In the genomic region with DNA sequence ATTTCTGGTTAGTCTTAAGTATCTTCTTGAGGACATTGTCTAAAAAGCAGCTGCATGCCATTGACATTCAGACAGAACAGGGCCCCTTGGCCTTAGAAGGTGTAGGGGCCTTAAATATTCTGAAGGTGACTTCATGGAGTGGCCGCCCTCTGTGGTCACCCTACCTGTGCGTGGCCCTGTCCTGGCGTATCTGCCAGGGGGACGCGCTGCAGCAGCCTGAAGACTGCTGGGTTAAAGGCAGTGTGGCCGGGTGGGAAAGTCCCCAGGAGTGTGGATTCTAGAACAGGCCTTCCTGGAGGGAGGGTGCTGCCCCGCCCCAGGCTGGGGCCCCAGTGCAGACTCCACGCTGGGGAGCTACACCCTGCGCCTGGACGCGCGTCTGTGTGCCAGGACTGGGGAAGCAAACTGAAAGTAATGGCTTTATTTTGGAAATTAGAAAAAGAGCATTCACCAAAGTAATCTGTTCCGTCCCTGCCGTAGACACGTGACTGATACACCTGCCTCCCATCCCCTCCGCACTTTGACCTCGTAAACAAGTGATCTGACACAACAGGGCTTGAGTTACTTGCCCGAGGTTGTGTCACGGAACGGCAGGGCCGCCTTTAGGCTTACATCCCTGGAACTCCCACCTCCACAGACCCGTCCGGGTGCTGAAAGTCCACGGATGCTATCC, we compare ENCODE assay signal across 2 cellular contexts.
TF ChIP-seq lines count a peak whose summit lies in the region.

No MANE protein-coding gene starts in this region.

TF ChIP-seq in K562, 482 proteins besides CTCF, POLR2A, EP300 and RAD21 (continued from another document):
- TF ChIP-seq, protein P1, sequence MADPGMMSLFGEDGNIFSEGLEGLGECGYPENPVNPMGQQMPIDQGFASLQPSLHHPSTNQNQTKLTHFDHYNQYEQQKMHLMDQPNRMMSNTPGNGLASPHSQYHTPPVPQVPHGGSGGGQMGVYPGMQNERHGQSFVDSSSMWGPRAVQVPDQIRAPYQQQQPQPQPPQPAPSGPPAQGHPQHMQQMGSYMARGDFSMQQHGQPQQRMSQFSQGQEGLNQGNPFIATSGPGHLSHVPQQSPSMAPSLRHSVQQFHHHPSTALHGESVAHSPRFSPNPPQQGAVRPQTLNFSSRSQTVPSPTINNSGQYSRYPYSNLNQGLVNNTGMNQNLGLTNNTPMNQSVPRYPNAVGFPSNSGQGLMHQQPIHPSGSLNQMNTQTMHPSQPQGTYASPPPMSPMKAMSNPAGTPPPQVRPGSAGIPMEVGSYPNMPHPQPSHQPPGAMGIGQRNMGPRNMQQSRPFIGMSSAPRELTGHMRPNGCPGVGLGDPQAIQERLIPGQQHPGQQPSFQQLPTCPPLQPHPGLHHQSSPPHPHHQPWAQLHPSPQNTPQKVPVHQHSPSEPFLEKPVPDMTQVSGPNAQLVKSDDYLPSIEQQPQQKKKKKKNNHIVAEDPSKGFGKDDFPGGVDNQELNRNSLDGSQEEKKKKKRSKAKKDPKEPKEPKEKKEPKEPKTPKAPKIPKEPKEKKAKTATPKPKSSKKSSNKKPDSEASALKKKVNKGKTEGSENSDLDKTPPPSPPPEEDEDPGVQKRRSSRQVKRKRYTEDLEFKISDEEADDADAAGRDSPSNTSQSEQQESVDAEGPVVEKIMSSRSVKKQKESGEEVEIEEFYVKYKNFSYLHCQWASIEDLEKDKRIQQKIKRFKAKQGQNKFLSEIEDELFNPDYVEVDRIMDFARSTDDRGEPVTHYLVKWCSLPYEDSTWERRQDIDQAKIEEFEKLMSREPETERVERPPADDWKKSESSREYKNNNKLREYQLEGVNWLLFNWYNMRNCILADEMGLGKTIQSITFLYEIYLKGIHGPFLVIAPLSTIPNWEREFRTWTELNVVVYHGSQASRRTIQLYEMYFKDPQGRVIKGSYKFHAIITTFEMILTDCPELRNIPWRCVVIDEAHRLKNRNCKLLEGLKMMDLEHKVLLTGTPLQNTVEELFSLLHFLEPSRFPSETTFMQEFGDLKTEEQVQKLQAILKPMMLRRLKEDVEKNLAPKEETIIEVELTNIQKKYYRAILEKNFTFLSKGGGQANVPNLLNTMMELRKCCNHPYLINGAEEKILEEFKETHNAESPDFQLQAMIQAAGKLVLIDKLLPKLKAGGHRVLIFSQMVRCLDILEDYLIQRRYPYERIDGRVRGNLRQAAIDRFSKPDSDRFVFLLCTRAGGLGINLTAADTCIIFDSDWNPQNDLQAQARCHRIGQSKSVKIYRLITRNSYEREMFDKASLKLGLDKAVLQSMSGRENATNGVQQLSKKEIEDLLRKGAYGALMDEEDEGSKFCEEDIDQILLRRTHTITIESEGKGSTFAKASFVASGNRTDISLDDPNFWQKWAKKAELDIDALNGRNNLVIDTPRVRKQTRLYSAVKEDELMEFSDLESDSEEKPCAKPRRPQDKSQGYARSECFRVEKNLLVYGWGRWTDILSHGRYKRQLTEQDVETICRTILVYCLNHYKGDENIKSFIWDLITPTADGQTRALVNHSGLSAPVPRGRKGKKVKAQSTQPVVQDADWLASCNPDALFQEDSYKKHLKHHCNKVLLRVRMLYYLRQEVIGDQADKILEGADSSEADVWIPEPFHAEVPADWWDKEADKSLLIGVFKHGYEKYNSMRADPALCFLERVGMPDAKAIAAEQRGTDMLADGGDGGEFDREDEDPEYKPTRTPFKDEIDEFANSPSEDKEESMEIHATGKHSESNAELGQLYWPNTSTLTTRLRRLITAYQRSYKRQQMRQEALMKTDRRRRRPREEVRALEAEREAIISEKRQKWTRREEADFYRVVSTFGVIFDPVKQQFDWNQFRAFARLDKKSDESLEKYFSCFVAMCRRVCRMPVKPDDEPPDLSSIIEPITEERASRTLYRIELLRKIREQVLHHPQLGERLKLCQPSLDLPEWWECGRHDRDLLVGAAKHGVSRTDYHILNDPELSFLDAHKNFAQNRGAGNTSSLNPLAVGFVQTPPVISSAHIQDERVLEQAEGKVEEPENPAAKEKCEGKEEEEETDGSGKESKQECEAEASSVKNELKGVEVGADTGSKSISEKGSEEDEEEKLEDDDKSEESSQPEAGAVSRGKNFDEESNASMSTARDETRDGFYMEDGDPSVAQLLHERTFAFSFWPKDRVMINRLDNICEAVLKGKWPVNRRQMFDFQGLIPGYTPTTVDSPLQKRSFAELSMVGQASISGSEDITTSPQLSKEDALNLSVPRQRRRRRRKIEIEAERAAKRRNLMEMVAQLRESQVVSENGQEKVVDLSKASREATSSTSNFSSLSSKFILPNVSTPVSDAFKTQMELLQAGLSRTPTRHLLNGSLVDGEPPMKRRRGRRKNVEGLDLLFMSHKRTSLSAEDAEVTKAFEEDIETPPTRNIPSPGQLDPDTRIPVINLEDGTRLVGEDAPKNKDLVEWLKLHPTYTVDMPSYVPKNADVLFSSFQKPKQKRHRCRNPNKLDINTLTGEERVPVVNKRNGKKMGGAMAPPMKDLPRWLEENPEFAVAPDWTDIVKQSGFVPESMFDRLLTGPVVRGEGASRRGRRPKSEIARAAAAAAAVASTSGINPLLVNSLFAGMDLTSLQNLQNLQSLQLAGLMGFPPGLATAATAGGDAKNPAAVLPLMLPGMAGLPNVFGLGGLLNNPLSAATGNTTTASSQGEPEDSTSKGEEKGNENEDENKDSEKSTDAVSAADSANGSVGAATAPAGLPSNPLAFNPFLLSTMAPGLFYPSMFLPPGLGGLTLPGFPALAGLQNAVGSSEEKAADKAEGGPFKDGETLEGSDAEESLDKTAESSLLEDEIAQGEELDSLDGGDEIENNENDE (IDR thresholded peaks at IDR 0.05; ENCODE audit: low read depth, low read length): no peak

TF ChIP-seq in HepG2, 621 proteins besides CTCF, POLR2A, EP300 and RAD21 (continued from another document and continues in another):
- TF ChIP-seq, protein P2, sequence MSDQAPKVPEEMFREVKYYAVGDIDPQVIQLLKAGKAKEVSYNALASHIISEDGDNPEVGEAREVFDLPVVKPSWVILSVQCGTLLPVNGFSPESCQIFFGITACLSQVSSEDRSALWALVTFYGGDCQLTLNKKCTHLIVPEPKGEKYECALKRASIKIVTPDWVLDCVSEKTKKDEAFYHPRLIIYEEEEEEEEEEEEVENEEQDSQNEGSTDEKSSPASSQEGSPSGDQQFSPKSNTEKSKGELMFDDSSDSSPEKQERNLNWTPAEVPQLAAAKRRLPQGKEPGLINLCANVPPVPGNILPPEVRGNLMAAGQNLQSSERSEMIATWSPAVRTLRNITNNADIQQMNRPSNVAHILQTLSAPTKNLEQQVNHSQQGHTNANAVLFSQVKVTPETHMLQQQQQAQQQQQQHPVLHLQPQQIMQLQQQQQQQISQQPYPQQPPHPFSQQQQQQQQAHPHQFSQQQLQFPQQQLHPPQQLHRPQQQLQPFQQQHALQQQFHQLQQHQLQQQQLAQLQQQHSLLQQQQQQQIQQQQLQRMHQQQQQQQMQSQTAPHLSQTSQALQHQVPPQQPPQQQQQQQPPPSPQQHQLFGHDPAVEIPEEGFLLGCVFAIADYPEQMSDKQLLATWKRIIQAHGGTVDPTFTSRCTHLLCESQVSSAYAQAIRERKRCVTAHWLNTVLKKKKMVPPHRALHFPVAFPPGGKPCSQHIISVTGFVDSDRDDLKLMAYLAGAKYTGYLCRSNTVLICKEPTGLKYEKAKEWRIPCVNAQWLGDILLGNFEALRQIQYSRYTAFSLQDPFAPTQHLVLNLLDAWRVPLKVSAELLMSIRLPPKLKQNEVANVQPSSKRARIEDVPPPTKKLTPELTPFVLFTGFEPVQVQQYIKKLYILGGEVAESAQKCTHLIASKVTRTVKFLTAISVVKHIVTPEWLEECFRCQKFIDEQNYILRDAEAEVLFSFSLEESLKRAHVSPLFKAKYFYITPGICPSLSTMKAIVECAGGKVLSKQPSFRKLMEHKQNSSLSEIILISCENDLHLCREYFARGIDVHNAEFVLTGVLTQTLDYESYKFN (CRISPR knock-in tag; conservative IDR thresholded peaks at IDR 0.05): peak; percentile 80
- TF ChIP-seq ZNF205 (CRISPR knock-in tag; IDR thresholded peaks at IDR 0.05) (no peak; the same call in 1 of the 2 replicates), ZNF24 (IDR thresholded peaks at IDR 0.05) (no peak), ZBTB1 (CRISPR knock-in tag; IDR thresholded peaks at IDR 0.05; ENCODE audit: borderline replicate concordance) (no peak), PCBP1 (IDR thresholded peaks at IDR 0.05; ENCODE audit: borderline replicate concordance, low read depth, low read length) (no peak), ZNF674 (CRISPR knock-in tag; IDR thresholded peaks at IDR 0.05; ENCODE audit: low read depth) (no peak), ZNF235 (CRISPR knock-in tag; IDR thresholded peaks at IDR 0.05; ENCODE audit: borderline replicate concordance) (no peak), TBL1XR1 (IDR thresholded peaks at IDR 0.05; ENCODE audit: borderline replicate concordance, low read length, partially characterized antibody) (no peak), ZC3H13 (CRISPR knock-in tag; IDR thresholded peaks at IDR 0.05) (no peak), FOXP1 (IDR thresholded peaks at IDR 0.05) (peak; percentile 86), FOXP1 (CRISPR knock-in tag; IDR thresholded peaks at IDR 0.05) (peak; percentile 97), ZNF615 (CRISPR knock-in tag; IDR thresholded peaks at IDR 0.05; ENCODE audit: borderline replicate concordance) (0 out of 2 replicates have a peak, but pooled peaks have one; percentile 73), KLF12 (CRISPR knock-in tag; IDR thresholded peaks at IDR 0.05; ENCODE audit: borderline replicate concordance) (0 out of 2 replicates have a peak, but pooled peaks have one; percentile 27), KDM2A (CRISPR knock-in tag; IDR thresholded peaks at IDR 0.05; ENCODE audit: borderline replicate concordance, low read depth) (peak; percentile 73), ZNF839 (CRISPR knock-in tag; IDR thresholded peaks at IDR 0.05; ENCODE audit: borderline replicate concordance) (no peak), TAF1 (CRISPR knock-in tag; IDR thresholded peaks at IDR 0.05) (peak; percentile 40), KDM1A (CRISPR knock-in tag; IDR thresholded peaks at IDR 0.05) (0 out of 2 replicates have a peak, but pooled peaks have one; percentile 33), SAP130 (CRISPR knock-in tag; IDR thresholded peaks at IDR 0.05; ENCODE audit: low read depth) (peak; percentile 93), NR2F6 (IDR thresholded peaks at IDR 0.05) (peak; percentile 59), NR2F6 (CRISPR knock-in tag; IDR thresholded peaks at IDR 0.05) (peak; percentile 83), ZNF3 (CRISPR knock-in tag; IDR thresholded peaks at IDR 0.05) (no peak), ZNF333 (CRISPR knock-in tag; IDR thresholded peaks at IDR 0.05; ENCODE audit: borderline replicate concordance) (no peak), RBAK (CRISPR knock-in tag; IDR thresholded peaks at IDR 0.05) (no peak), NFE2 (CRISPR knock-in tag; IDR thresholded peaks at IDR 0.05) (no peak), SMARCE1 (IDR thresholded peaks at IDR 0.05; ENCODE audit: borderline replicate concordance) (no peak), ATF1 (CRISPR knock-in tag; IDR thresholded peaks at IDR 0.05) (no peak)
- TF ChIP-seq, protein P3, sequence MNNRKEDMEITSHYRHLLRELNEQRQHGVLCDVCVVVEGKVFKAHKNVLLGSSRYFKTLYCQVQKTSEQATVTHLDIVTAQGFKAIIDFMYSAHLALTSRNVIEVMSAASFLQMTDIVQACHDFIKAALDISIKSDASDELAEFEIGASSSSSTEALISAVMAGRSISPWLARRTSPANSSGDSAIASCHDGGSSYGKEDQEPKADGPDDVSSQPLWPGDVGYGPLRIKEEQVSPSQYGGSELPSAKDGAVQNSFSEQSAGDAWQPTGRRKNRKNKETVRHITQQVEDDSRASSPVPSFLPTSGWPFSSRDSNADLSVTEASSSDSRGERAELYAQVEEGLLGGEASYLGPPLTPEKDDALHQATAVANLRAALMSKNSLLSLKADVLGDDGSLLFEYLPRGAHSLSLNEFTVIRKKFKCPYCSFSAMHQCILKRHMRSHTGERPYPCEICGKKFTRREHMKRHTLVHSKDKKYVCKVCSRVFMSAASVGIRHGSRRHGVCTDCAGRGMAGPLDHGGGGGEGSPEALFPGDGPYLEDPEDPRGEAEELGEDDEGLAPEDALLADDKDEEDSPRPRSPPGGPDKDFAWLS (CRISPR knock-in tag; IDR thresholded peaks at IDR 0.05; ENCODE audit: borderline replicate concordance): no peak
- TF ChIP-seq, protein P4, sequence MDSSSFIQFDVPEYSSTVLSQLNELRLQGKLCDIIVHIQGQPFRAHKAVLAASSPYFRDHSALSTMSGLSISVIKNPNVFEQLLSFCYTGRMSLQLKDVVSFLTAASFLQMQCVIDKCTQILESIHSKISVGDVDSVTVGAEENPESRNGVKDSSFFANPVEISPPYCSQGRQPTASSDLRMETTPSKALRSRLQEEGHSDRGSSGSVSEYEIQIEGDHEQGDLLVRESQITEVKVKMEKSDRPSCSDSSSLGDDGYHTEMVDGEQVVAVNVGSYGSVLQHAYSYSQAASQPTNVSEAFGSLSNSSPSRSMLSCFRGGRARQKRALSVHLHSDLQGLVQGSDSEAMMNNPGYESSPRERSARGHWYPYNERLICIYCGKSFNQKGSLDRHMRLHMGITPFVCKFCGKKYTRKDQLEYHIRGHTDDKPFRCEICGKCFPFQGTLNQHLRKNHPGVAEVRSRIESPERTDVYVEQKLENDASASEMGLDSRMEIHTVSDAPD (CRISPR knock-in tag; IDR thresholded peaks at IDR 0.05): peak; percentile 69; the same call in 1 of the 2 replicates
- TF ChIP-seq, protein P5, sequence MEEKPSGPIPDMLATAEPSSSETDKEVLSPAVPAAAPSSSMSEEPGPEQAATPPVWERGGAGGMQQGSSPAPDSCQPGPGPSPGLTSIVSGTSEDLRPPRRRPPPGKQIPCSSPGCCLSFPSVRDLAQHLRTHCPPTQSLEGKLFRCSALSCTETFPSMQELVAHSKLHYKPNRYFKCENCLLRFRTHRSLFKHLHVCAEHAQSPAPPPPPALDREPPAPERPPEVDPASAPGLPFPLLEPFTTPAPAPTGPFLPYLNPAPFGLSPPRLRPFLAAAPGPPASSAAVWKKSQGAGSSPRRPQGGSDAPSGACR (CRISPR knock-in tag; IDR thresholded peaks at IDR 0.05): peak; percentile 97
- TF ChIP-seq, protein P6, sequence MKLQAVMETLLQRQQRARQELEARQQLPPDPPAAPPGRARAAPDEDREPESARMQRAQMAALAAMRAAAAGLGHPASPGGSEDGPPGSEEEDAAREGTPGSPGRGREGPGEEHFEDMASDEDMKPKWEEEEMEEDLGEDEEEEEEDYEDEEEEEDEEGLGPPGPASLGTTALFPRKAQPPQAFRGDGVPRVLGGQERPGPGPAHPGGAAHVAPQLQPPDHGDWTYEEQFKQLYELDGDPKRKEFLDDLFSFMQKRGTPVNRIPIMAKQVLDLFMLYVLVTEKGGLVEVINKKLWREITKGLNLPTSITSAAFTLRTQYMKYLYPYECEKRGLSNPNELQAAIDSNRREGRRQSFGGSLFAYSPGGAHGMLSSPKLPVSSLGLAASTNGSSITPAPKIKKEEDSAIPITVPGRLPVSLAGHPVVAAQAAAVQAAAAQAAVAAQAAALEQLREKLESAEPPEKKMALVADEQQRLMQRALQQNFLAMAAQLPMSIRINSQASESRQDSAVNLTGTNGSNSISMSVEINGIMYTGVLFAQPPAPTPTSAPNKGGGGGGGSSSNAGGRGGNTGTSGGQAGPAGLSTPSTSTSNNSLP (IDR thresholded peaks at IDR 0.05; ENCODE audit: low read depth, low read length): no peak
